In genomic region chr2:240775911-240776310, GRCh38 we compare ENCODE assay signal across 13 cellular contexts. TPM values are rescaled to one million over a fixed set of nuclear protein-coding genes. Genes with fewer than 3 reads are reported as not detected.
"Had no signal": no experiment of that assay in that cellular context is flagged by ENCODE, and none has a peak within 500 bp of the region (broad histone marks: within the 10 kb centered on the region; RNA-seq: fewer than 3 reads in every experiment).

No MANE protein-coding gene starts in this region.

- H3K4me1 ChIP-seq: psoas muscle, uterus had no signal

- H3K36me3 ChIP-seq: uterus had no signal

- H3K27ac ChIP-seq: psoas muscle, uterus, VCaP had no signal

- H3K9me3 ChIP-seq: psoas muscle, uterus had no signal

- H3K27me3 ChIP-seq: uterus had no signal

- DNase-seq: activated CD4-positive, alpha-beta memory T cell treated with anti-CD3 and anti-CD28 coated beads for 36 hours; activated effector memory CD4-positive, alpha-beta T cell treated with anti-CD3 and anti-CD28 coated beads, Interleukin-2, amount 50 U/mL, for 16 hours; activated naive CD8-positive, alpha-beta T cell treated with anti-CD3 and anti-CD28 coated beads for 36 hours; activated T-cell treated with anti-CD3 and anti-CD28 coated beads, Interleukin-2, amount 50 U/mL, for 4 hours; glutamatergic neuron; psoas muscle; stimulated activated CD4-positive, alpha-beta T cell treated with anti-CD3 and anti-CD28 coated beads, Interleukin-4, amount 100 ng/mL, for 24 hours; stimulated activated naive CD8-positive, alpha-beta T cell treated with anti-CD3 and anti-CD28 coated beads, Interleukin-15, amount 100 ng/mL, for 72 hours; T-cell; uterus had no signal

- H3K4me3 ChIP-seq: psoas muscle, uterus had no signal

RNA-seq across cellular contexts. Expression of gene KIF1A, which starts 44.1 kb away (rescaled TPM):
- total RNA-seq: fibroblast of villous mesenchyme, mesenteric fat pad had no signal
